In genomic region chr3:6734395-6734746, GRCh38 we compare ENCODE assay signal across 28 cellular contexts.
"Had no signal": no experiment of that assay in that cellular context is flagged by ENCODE, and none has a peak within 500 bp of the region (broad histone marks: within the 10 kb centered on the region; RNA-seq: fewer than 3 reads in every experiment).

No MANE protein-coding gene starts in this region.

- H3K27ac Mint-ChIP-seq: dendritic cell treated with granulocyte-macrophage colony-stimulating factor and Interleukin-4, amounts not matched to agents 40 ng/mL and 50 ng/mL, for 4 days; effector memory CD8-positive, alpha-beta T cell; endodermal cell had no signal

- H3K9me3 ChIP-seq: colonic mucosa, esophagus muscularis mucosa, esophagus squamous epithelium, gastrocnemius medialis, gastroesophageal sphincter had no signal

- ATAC-seq: effector memory CD8-positive, alpha-beta T cell; esophagus mucosa; foreskin keratinocyte; gastrocnemius medialis; gastroesophageal sphincter; heart left ventricle; heart right ventricle had no signal

- H3K4me1 ChIP-seq: colonic mucosa, esophagus muscularis mucosa, esophagus squamous epithelium, foreskin keratinocyte, gastrocnemius medialis, gastroesophageal sphincter, heart left ventricle, heart right ventricle had no signal

- H3K4me3 Mint-ChIP-seq: dendritic cell treated with granulocyte-macrophage colony-stimulating factor and Interleukin-4, amounts not matched to agents 40 ng/mL and 50 ng/mL, for 4 days; effector memory CD8-positive, alpha-beta T cell; endodermal cell had no signal

- H3K9me3 Mint-ChIP-seq: endodermal cell had no signal

- H3K27me3 Mint-ChIP-seq: dendritic cell treated with granulocyte-macrophage colony-stimulating factor and Interleukin-4, amounts not matched to agents 40 ng/mL and 50 ng/mL, for 4 days; effector memory CD8-positive, alpha-beta T cell had no signal

- H3K36me3 ChIP-seq: colonic mucosa, esophagus muscularis mucosa, esophagus squamous epithelium, gastrocnemius medialis, gastroesophageal sphincter, heart left ventricle, heart right ventricle had no signal

- H3K27ac ChIP-seq: colonic mucosa, coronary artery, dorsolateral prefrontal cortex, epithelial cell of prostate, esophagus muscularis mucosa, esophagus squamous epithelium, foreskin keratinocyte, gastrocnemius medialis, gastroesophageal sphincter, heart left ventricle, heart right ventricle had no signal

- H3K27me3 ChIP-seq: colonic mucosa, esophagus muscularis mucosa, esophagus squamous epithelium, foreskin keratinocyte, gastrocnemius medialis, gastroesophageal sphincter, heart left ventricle, heart right ventricle had no signal

- H3K4me3 ChIP-seq: colonic mucosa, coronary artery, dorsolateral prefrontal cortex, esophagus muscularis mucosa, esophagus squamous epithelium, gastrocnemius medialis, gastroesophageal sphincter, heart left ventricle, heart right ventricle had no signal

- DNase-seq: colonic mucosa; cortex of kidney; dermis blood vessel endothelial cell; dorsolateral prefrontal cortex; effector CD4-positive, alpha-beta T cell; effector CD8-positive, alpha-beta T cell; effector memory CD4-positive, alpha-beta T cell; effector memory CD8-positive, alpha-beta T cell; endodermal cell; esophagus squamous epithelium; foreskin fibroblast; foreskin keratinocyte; foreskin melanocyte; gastrocnemius medialis; glutamatergic neuron; head of caudate nucleus; heart left ventricle; heart right ventricle had no signal

- FAIRE-seq: colon, endometrium, endothelial cell of umbilical vein, frontal cortex had no signal
